8 cellular contexts compared by ENCODE assay signal in genomic region chr7:135662373-135663114, GRCh38. TPM values are rescaled to one million over a fixed set of nuclear protein-coding genes. Genes with fewer than 3 reads are reported as not detected.
A peak's percentile ranks its signal among the peaks of the same experiment; 100 is the strongest.
DNase-seq lines count a peak whose midpoint lies in the region; TF ChIP-seq lines count a peak whose summit lies in the region.

Gene STMP1, plus strand, starts transcription at chr7:135662514.

- H3K27me3 Mint-ChIP-seq in H9 (ENCODE audit: low read depth) (no peaks in the 10 kb centered on the region), nephron progenitor cell (ENCODE audit: low read depth, poor library complexity) (peaks cover 11% of the 10 kb centered on the region)
- no peaks in the 10 kb centered on the region for H3K27me3 Mint-ChIP-seq in stimulated activated naive CD8-positive, alpha-beta T cell treated with anti-CD3 and anti-CD28 coated beads, Interleukin-15, Interleukin-2, amounts not matched to agents 100 ng/mL and 50 ng/mL, for 24 hours

- H4K5ac ChIP-seq in H9 (ENCODE audit: insufficient read length, low read depth, low read length) = peak within 1 kb of the TSS; percentile 27

- no peaks in the 10 kb centered on the region for H4K20me1 ChIP-seq in H9 (ENCODE audit: control insufficient read depth, insufficient read depth, insufficient read length)

- peak within 1 kb of the TSS; percentile 90 for H3K18ac ChIP-seq in H9 (ENCODE audit: insufficient read length, low read depth, low read length)

- H2AK5ac ChIP-seq in H9 (ENCODE audit: insufficient read length, low read length) = no peak within 1 kb of the TSS

- H3K27me3 ChIP-seq in H9 (ENCODE audit: insufficient read depth, low read length) = no peaks in the 10 kb centered on the region

- peak within 1 kb of the TSS; percentile 12 for H3K27ac ChIP-seq in H9 (ENCODE audit: insufficient read length, low read depth, low read length)

- peak; percentile 94 for TF ChIP-seq POLR2A in Raji (IDR thresholded peaks at IDR 0.05; ENCODE audit: insufficient read depth, low read depth, low read length)

- H2BK120ac ChIP-seq in H9 (ENCODE audit: low read depth, low read length, poor library complexity, severe bottlenecking) = no peak within 1 kb of the TSS

- no peak within 1 kb of the TSS for H4K8ac ChIP-seq in H9 (replicated peaks; ENCODE audit: insufficient read length, low read depth, low read length)

- H2BK5ac ChIP-seq in H9 (ENCODE audit: insufficient read length, low read length) = no peak within 1 kb of the TSS

- no peak within 1 kb of the TSS for H2BK20ac ChIP-seq in H9 (ENCODE audit: low read depth, low read length, poor library complexity, severe bottlenecking)

- H3K36me3 Mint-ChIP-seq in H9 (ENCODE audit: insufficient read depth in 1 of 3, low read depth in 3 of 3) (peaks cover 3 to 13% (median 4%) of the 10 kb centered on the region in 3 experiments; a peak in 6 of 7 replicates), nephron progenitor cell (ENCODE audit: low read depth) (peaks cover 29% of the 10 kb centered on the region)
- H3K36me3 Mint-ChIP-seq in stimulated activated naive CD8-positive, alpha-beta T cell treated with anti-CD3 and anti-CD28 coated beads, Interleukin-15, Interleukin-2, amounts not matched to agents 100 ng/mL and 50 ng/mL, for 24 hours (ENCODE audit: low read depth) = peaks cover 10% of the 10 kb centered on the region

- H3K4me1 Mint-ChIP-seq in H9 (peaks cover 14 to 24% of the 10 kb centered on the region in 2 experiments), nephron progenitor cell (peaks cover 29% of the 10 kb centered on the region)
- peaks cover 52% of the 10 kb centered on the region for H3K4me1 Mint-ChIP-seq in stimulated activated naive CD8-positive, alpha-beta T cell treated with anti-CD3 and anti-CD28 coated beads, Interleukin-15, Interleukin-2, amounts not matched to agents 100 ng/mL and 50 ng/mL, for 24 hours (ENCODE audit: low read depth)

- no peak within 1 kb of the TSS for H2BK15ac ChIP-seq in H9 (ENCODE audit: low read depth, low read length)

- H3K27ac Mint-ChIP-seq in H9 = peak within 1 kb of the TSS; percentile 96 to 99 (median 99)
- H3K27ac Mint-ChIP-seq in nephron progenitor cell = peak within 1 kb of the TSS; percentile 87
- peak within 1 kb of the TSS; percentile 98 for H3K27ac Mint-ChIP-seq in stimulated activated naive CD8-positive, alpha-beta T cell treated with anti-CD3 and anti-CD28 coated beads, Interleukin-15, Interleukin-2, amounts not matched to agents 100 ng/mL and 50 ng/mL, for 24 hours

- H3K4ac ChIP-seq in H9 (ENCODE audit: low read depth, low read length) = no peak within 1 kb of the TSS

- no CpG with 5 or more reads among the region's 60 CpGs for WGBS in H9 (ENCODE audit: extremely low coverage, insufficient read length, low lambda C conversion rate)

- H3K79me2 ChIP-seq in H9 (ENCODE audit: insufficient read depth, low read length) = peaks cover 2% of the 10 kb centered on the region; the same call in 1 of the 2 replicates

- H3K9me3 Mint-ChIP-seq in H9 (no peaks in the 10 kb centered on the region), nephron progenitor cell (peaks cover under 1% of the 10 kb centered on the region)
- no peaks in the 10 kb centered on the region for H3K9me3 Mint-ChIP-seq in stimulated activated naive CD8-positive, alpha-beta T cell treated with anti-CD3 and anti-CD28 coated beads, Interleukin-15, Interleukin-2, amounts not matched to agents 100 ng/mL and 50 ng/mL, for 24 hours

- no peak; the same call in 1 of the 3 replicates for TF ChIP-seq CTCF in H9 (conservative IDR thresholded peaks at IDR 0.05)
- peak; percentile 74 for TF ChIP-seq CTCF in fibroblast of the aortic adventitia (IDR thresholded peaks at IDR 0.05; ENCODE audit: insufficient read depth, low read length)
- peak; percentile 71 for TF ChIP-seq CTCF in nephron progenitor cell (IDR thresholded peaks at IDR 0.05)

- peak within 1 kb of the TSS; percentile 86 for H3K4me2 ChIP-seq in H9 (ENCODE audit: insufficient read depth, insufficient read length, low read length)

- peak within 1 kb of the TSS; percentile 93 for H3K4me3 ChIP-seq in fibroblast of the aortic adventitia (ENCODE audit: low read depth, low read length)

- no peak within 1 kb of the TSS for H3K56ac ChIP-seq in H9 (ENCODE audit: insufficient read length, low read depth, low read length)

- H3K9ac ChIP-seq in H9 (ENCODE audit: extremely low read depth, insufficient read length, low read length) = peak within 1 kb of the TSS; percentile 88

- DNase-seq in GDM1 (lab: John Stamatoyannopoulos, UW) (peak; percentile 94), H9 (peak; percentile 96), M059J (ENCODE audit: low read depth) (peak; percentile 91), fibroblast of the aortic adventitia (ENCODE audit: low read depth) (peak; percentile 93), nephron progenitor cell (peak; percentile 99)
- DNase-seq in activated effector memory CD4-positive, alpha-beta T cell treated with anti-CD3 and anti-CD28 coated beads, Interleukin-2, amount 50 U/mL, for 16 hours = peak; percentile 99

- no peak within 1 kb of the TSS for H3T11ph ChIP-seq in H9 (ENCODE audit: low read length)

- H3K23me2 ChIP-seq in H9 (ENCODE audit: insufficient read length, low read depth, low read length, poor library complexity, severe bottlenecking) = peaks cover 3% of the 10 kb centered on the region

- peak within 1 kb of the TSS; percentile 95 for H3K14ac ChIP-seq in H9 (ENCODE audit: insufficient read depth, low read length)

- H2AFZ ChIP-seq in H9 (ENCODE audit: low read length) = no peak within 1 kb of the TSS

- H3K4me3 Mint-ChIP-seq in H9 (peak within 1 kb of the TSS; percentile 93 to 99), nephron progenitor cell (peak within 1 kb of the TSS; percentile 98)
- H3K4me3 Mint-ChIP-seq in stimulated activated naive CD8-positive, alpha-beta T cell treated with anti-CD3 and anti-CD28 coated beads, Interleukin-15, Interleukin-2, amounts not matched to agents 100 ng/mL and 50 ng/mL, for 24 hours = peak within 1 kb of the TSS; percentile 98

- H3K23ac ChIP-seq in H9 (ENCODE audit: insufficient read length, low read depth, low read length) = no peak within 1 kb of the TSS

- peaks cover 4% of the 10 kb centered on the region for H3K79me1 ChIP-seq in H9 (ENCODE audit: insufficient read depth, low read depth, low read length, poor library complexity, severe bottlenecking)

- no peak within 1 kb of the TSS for H4K91ac ChIP-seq in H9 (ENCODE audit: insufficient read length, low read depth, low read length)

- H2BK12ac ChIP-seq in H9 (ENCODE audit: insufficient read length, low read depth, low read length) = no peak within 1 kb of the TSS

- no peaks in the 10 kb centered on the region for H3K4me1 ChIP-seq in H9 (ENCODE audit: insufficient read depth, low read length)

- H3K9me3 ChIP-seq in H9 (ENCODE audit: control insufficient read depth, low read depth, low read length) = no peaks in the 10 kb centered on the region

RNA-seq across cellular contexts. Expression of gene STMP1, which starts in this region (rescaled TPM):
- 38.4 and 39.6 TPM in 2 replicates for total RNA-seq in H9 (2021)
- total RNA-seq in M059J (2014; rRNA removed; shearing (Covaris generic)) = 29.5 and 34.0 TPM in 2 replicates
- 29.8 and 34.2 TPM in 2 replicates for total RNA-seq in fibroblast of the aortic adventitia (ENCODE audit: low replicate concordance)

Comparison
In these comparisons a context has a peak if more than half of its experiments do, and no peak if none do; other contexts are left out.
1. Peak in every context shown above with its lines: DNase-seq, H3K4me3 ChIP-seq and H3K27ac ChIP-seq.